Comparison of ENCODE assay signal across 20 cellular contexts in the genomic region with DNA sequence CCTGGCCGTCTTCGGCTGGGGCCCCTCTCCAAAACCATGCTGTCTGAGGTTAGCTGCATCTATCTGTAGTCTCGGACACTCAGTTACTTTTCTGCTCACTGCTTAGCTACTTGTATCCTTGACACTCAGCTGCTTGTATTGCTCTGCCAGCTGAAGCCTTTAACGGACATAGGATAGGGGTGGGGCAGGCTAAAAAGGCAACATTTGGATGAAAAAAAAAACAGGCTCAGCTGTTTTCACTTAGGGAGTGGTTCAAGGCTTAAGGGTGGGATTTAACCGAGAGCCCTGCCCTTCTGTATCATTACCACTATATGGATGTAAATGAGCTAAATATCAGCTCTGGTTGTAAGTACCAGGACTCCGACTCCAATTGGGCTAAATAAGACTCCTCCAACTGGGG.
"Had no signal": no experiment of that assay in that cellular context is flagged by ENCODE, and none has a peak within 500 bp of the region (broad histone marks: within the 10 kb centered on the region; RNA-seq: fewer than 3 reads in every experiment).

No MANE protein-coding gene starts in this region.

- FAIRE-seq: pancreas had no signal

- H3K9me3 ChIP-seq: heart right ventricle, mucosa of descending colon, pancreas, right lobe of liver, spleen, thoracic aorta, upper lobe of right lung had no signal

- ATAC-seq: naive thymus-derived CD8-positive, alpha-beta T cell had no signal

- H3K4me3 ChIP-seq: dorsolateral prefrontal cortex, heart right ventricle, mucosa of descending colon, pancreas, right lobe of liver, spleen, thoracic aorta, upper lobe of right lung had no signal

- H3K9me3 Mint-ChIP-seq: activated naive CD4-positive, alpha-beta T cell treated with anti-CD3 and anti-CD28 coated beads, Interleukin-2, amount 50 U/mL, for 72 hours; endodermal cell; memory B cell; naive thymus-derived CD8-positive, alpha-beta T cell; stimulated activated memory B cell treated with anti-CD40 and anti-IgM and Interleukin-4, amounts not matched to agents 10 μg/mL and 1 μg/mL and 100 μg/mL, for 72 hours; T-helper 1 cell treated with Interleukin-12 subunit alpha and Interleukin-12 subunit beta and Interleukin-4 antibody, amounts not matched to agents 30 μg/mL and 1 μg/mL, for 36 hours had no signal

- H3K27me3 ChIP-seq: dorsolateral prefrontal cortex, heart right ventricle, pancreas, right lobe of liver, spleen, upper lobe of right lung had no signal

- H3K27me3 Mint-ChIP-seq: memory B cell; stimulated activated memory B cell treated with anti-CD40 and anti-IgM and Interleukin-4, amounts not matched to agents 10 μg/mL and 1 μg/mL and 100 μg/mL, for 72 hours had no signal

- H3K4me1 Mint-ChIP-seq: endodermal cell; memory B cell; naive thymus-derived CD8-positive, alpha-beta T cell had no signal

- H3K27ac Mint-ChIP-seq: endodermal cell; memory B cell; stimulated activated memory B cell treated with anti-CD40 and anti-IgM and Interleukin-4, amounts not matched to agents 10 μg/mL and 1 μg/mL and 100 μg/mL, for 72 hours; T-helper 1 cell treated with Interleukin-12 subunit alpha and Interleukin-12 subunit beta and Interleukin-4 antibody, amounts not matched to agents 30 μg/mL and 1 μg/mL, for 36 hours had no signal

- H3K36me3 Mint-ChIP-seq: activated naive CD4-positive, alpha-beta T cell treated with anti-CD3 and anti-CD28 coated beads, Interleukin-2, amount 50 U/mL, for 72 hours; memory B cell; naive thymus-derived CD8-positive, alpha-beta T cell; stimulated activated memory B cell treated with anti-CD40 and anti-IgM and Interleukin-4, amounts not matched to agents 10 μg/mL and 1 μg/mL and 100 μg/mL, for 72 hours had no signal

- H3K4me3 Mint-ChIP-seq: endodermal cell; memory B cell; naive thymus-derived CD8-positive, alpha-beta T cell; stimulated activated memory B cell treated with anti-CD40 and anti-IgM and Interleukin-4, amounts not matched to agents 10 μg/mL and 1 μg/mL and 100 μg/mL, for 72 hours; T-helper 1 cell treated with Interleukin-12 subunit alpha and Interleukin-12 subunit beta and Interleukin-4 antibody, amounts not matched to agents 30 μg/mL and 1 μg/mL, for 36 hours had no signal

- DNase-seq: activated CD4-positive, alpha-beta T cell treated with anti-CD3 and anti-CD28 coated beads, Interleukin-2, amount 50 U/mL, for 1 hour; activated CD8-positive, alpha-beta memory T cell treated with anti-CD3 and anti-CD28 coated beads for 24 hours; activated CD8-positive, alpha-beta memory T cell treated with anti-CD3 and anti-CD28 coated beads, Interleukin-2, amount 50 U/mL, for 48 hours; activated effector memory CD4-positive, alpha-beta T cell treated with Interleukin-2 at 50 U/mL for 16 hours; dorsolateral prefrontal cortex; heart right ventricle; mucosa of descending colon; naive thymus-derived CD8-positive, alpha-beta T cell; pancreas; right lobe of liver; spleen; stimulated activated CD4-positive, alpha-beta T cell treated with anti-CD3 and anti-CD28 coated beads, Interleukin-4, amount 100 ng/mL, for 4 hours; upper lobe of right lung had no signal

- H3K36me3 ChIP-seq: heart right ventricle, pancreas, right lobe of liver, spleen, thoracic aorta, upper lobe of right lung had no signal

- H3K27ac ChIP-seq: epithelial cell of prostate, heart right ventricle, pancreas, right lobe of liver, spleen, thoracic aorta, upper lobe of right lung had no signal

- H3K4me1 ChIP-seq: pancreas, right lobe of liver, spleen, upper lobe of right lung had no signal
